9 cellular contexts compared by ENCODE assay signal in the genomic region with DNA sequence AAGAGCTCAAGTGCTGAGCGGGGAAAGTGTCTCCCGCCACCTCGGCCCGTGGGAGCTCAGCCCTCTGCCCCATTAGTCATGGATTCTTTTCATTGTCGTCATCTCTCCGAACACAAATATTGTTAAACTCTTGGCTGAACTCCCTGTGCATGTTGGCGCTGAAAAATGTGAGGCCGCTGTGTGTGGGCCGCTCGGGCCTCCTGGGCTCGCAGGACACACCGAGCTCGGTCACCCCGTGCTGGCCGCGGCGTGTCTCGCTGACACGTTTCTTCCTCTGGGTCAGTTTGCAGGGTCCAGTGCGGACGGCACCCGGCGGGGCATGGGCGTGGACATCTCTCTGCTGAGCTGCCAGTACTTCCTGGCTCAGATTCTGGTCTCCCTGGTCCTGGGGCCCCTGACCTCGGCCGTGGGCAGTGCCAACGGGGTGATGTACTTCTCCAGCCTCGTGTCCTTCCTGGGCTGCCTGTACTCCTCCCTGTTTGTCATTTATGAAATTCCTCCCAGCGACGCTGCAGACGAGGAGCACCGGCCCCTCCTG. TPM values are rescaled to one million over a fixed set of nuclear protein-coding genes. Genes with fewer than 3 reads are reported as not detected.
DNase-seq lines count a peak whose midpoint lies in the region; ATAC-seq and TF ChIP-seq lines count a peak whose summit lies in the region.
"Had no signal": no experiment of that assay in that cellular context is flagged by ENCODE, and none has a peak within 500 bp of the region (broad histone marks: within the 10 kb centered on the region; RNA-seq: fewer than 3 reads in every experiment).

No MANE protein-coding gene starts in this region.

- H2AFZ ChIP-seq in MM.1S (ENCODE audit: low read length) = no peak overlapping the region

- H3K4me1 Mint-ChIP-seq in Calu3 (ENCODE audit: low read depth, unreplicated experiment) = peaks cover 13% of the 10 kb centered on the region

- no peaks in the 10 kb centered on the region for H3F3A ChIP-seq in MM.1S (ENCODE audit: insufficient read depth, low read length)

- H3K36me3 ChIP-seq in MM.1S (replicated peaks; ENCODE audit: insufficient read depth, low read length) = no peaks in the 10 kb centered on the region

- no peak overlapping the region for H3K4me2 ChIP-seq in MM.1S (ENCODE audit: low read depth, low read length)

- CTCF ChIA-PET in Calu3 (lab: Charles Lee) = interaction anchor here (0.9 to 1.2 kb wide), 2 partner anchors 29 to 368 kb away, joined by 4 read pairs; no protein-coding TSS in a partner anchor

- TF ChIP-seq CTCF in Calu3 (IDR thresholded peaks at IDR 0.05; ENCODE audit: unreplicated experiment) (no peak), WI38 (IDR thresholded peaks at IDR 0.05; ENCODE audit: low read depth, low read length) (no peak), MM.1S (IDR thresholded peaks at IDR 0.05; ENCODE audit: low read length) (no peak)

- H3K4me1 ChIP-seq in MM.1S (ENCODE audit: low read length) = no peaks in the 10 kb centered on the region

- no peak overlapping the region for H3K27ac ChIP-seq in MM.1S (ENCODE audit: low read length)

- H3K4me3 ChIP-seq in WI38 (ENCODE audit: low read depth, low read length) (peak overlapping the region; percentile 32), MM.1S (ENCODE audit: low read length) (no peak overlapping the region)

- H3K79me2 ChIP-seq in MM.1S (ENCODE audit: low read length) = no peaks in the 10 kb centered on the region

- BruUV-seq in Calu3 (replicated peaks; lab: Mats Ljungman, UMichigan) = no TSS peak

- no peaks in the 10 kb centered on the region for H3K27me3 Mint-ChIP-seq in Calu3 (ENCODE audit: unreplicated experiment)

- H3K27me3 ChIP-seq in MM.1S (replicated peaks; ENCODE audit: insufficient read depth, low read length) = peaks cover 79% of the 10 kb centered on the region

- peak overlapping the region; percentile 21 for H3K27ac Mint-ChIP-seq in Calu3 (ENCODE audit: unreplicated experiment)
- H3K27ac Mint-ChIP-seq: T-helper 1 cell treated with Interleukin-12 subunit alpha and Interleukin-12 subunit beta and Interleukin-4 antibody, amounts not matched to agents 30 μg/mL and 1 μg/mL, for 36 hours had no signal

- H3K9me2 ChIP-seq in MM.1S (replicated peaks; ENCODE audit: insufficient read depth, low read length) = no peaks in the 10 kb centered on the region

- H4K20me1 ChIP-seq in MM.1S (ENCODE audit: insufficient read depth, low read length) = no peaks in the 10 kb centered on the region

- H3K4me3 Mint-ChIP-seq in Calu3 (ENCODE audit: low read depth, unreplicated experiment) = peak overlapping the region; percentile 58
- H3K4me3 Mint-ChIP-seq: T-helper 1 cell treated with Interleukin-12 subunit alpha and Interleukin-12 subunit beta and Interleukin-4 antibody, amounts not matched to agents 30 μg/mL and 1 μg/mL, for 36 hours had no signal

- intact Hi-C loops in Calu3 (cut with micrococcal nuclease; ENCODE audit: unreplicated experiment) = no loop called here

- H3K36me3 Mint-ChIP-seq in Calu3 (ENCODE audit: insufficient read depth, unreplicated experiment) = no peaks in the 10 kb centered on the region

- peaks cover 4% of the 10 kb centered on the region for H3K9me3 Mint-ChIP-seq in Calu3 (ENCODE audit: low read depth, unreplicated experiment)
- H3K9me3 Mint-ChIP-seq: T-helper 1 cell treated with Interleukin-12 subunit alpha and Interleukin-12 subunit beta and Interleukin-4 antibody, amounts not matched to agents 30 μg/mL and 1 μg/mL, for 36 hours had no signal

- peak; percentile 53 for DNase-seq in Calu3
- peak; percentile 92 for DNase-seq in glomerular visceral epithelial cell (ENCODE audit: extremely low spot score)
- peak; percentile 63 for DNase-seq in pulmonary artery endothelial cell (ENCODE audit: low read depth, low spot score)
- no peak for DNase-seq in MM.1S
- DNase-seq in SIG-M5 (lab: John Stamatoyannopoulos, UW) = no peak
- DNase-seq in putamen (ENCODE audit: low spot score) = no peak

- H3K9ac ChIP-seq in MM.1S (ENCODE audit: low read length) = no peak overlapping the region

- H3K9me3 ChIP-seq in MM.1S (replicated peaks; ENCODE audit: insufficient read depth, low read length) = no peaks in the 10 kb centered on the region

- no peak for ATAC-seq in HG02759 (IDR thresholded peaks at IDR 0.05; ENCODE audit: unreplicated experiment)

RNA-seq across cellular contexts. Expression of gene SLC45A1, which starts 25.6 kb away (rescaled TPM):
- 0.73 TPM in 2 replicates for total RNA-seq in Calu3 (2022)
- 0.78 and 1.2 TPM in 2 replicates for total RNA-seq in pulmonary artery endothelial cell

Comparison
In these comparisons a context has a peak if more than half of its experiments do, and no peak if none do; other contexts are left out.
1. DNase-seq: peak in Calu3 (single experiment), glomerular visceral epithelial cell (single experiment) and pulmonary artery endothelial cell (single experiment); none in MM.1S (single experiment), SIG-M5 (single experiment) and putamen (single experiment).